8 cellular contexts compared by ENCODE assay signal in genomic region chr1:206634365-206635079, GRCh38. TPM values are rescaled to one million over a fixed set of nuclear protein-coding genes. Genes with fewer than 3 reads are reported as not detected.
DNase-seq lines count a peak whose midpoint lies in the region; ATAC-seq and TF ChIP-seq lines count a peak whose summit lies in the region.

No MANE protein-coding gene starts in this region.

- BruUV-seq in HCT116 (replicated peaks; lab: Mats Ljungman, UMichigan), result TSS peak; percentile 99

- H2AFZ ChIP-seq in HCT116 (ENCODE audit: low read depth, low read length, poor library complexity, severe bottlenecking), result peak overlapping the region; percentile 50

- TF ChIP-seq RAD21 in HCT116 (IDR thresholded peaks at IDR 0.05; ENCODE audit: low read depth) (peak; percentile 78), liver (IDR thresholded peaks at IDR 0.05) (peak; percentile 89 to 93)

- RAD21 ChIA-PET in HCT116 (lab: Charles Lee; ENCODE audit: low non-redundant PET in 1 of 2, low total read pairs in 2 of 2, uncharacterized antibody in 2 of 2, unreplicated experiment in 2 of 2), result interaction anchor here (0.9 to 1.3 kb wide), 3 partner anchors 22 to 30 kb away, joined by 3 to 9 read pairs (median 9); partner anchors contain the start of gene EIF2D (in 1 of the 2)

- intact Hi-C loops in HCT116 (cut with micrococcal nuclease), result loop anchor here (1.0 to 10.0 kb wide), 3 partner anchors 22 to 350 kb away; partner anchors contain the start of gene EIF2D

- H3K4me1 ChIP-seq in HCT116 (ENCODE audit: control insufficient read depth in 1 of 2, insufficient read depth in 2 of 2, low read length in 2 of 2), result peaks cover 4 to 26% of the 10 kb centered on the region in 2 experiments; a peak in 3 of 4 replicates
- peaks cover 2 to 21% (median 18%) of the 10 kb centered on the region in 4 donors for H3K4me1 ChIP-seq in liver (ENCODE audit: control insufficient read depth in 4 of 4, insufficient read depth in 4 of 4, low read length in 3 of 4)

- CTCF ChIA-PET in HCT116 (lab: Charles Lee), result interaction anchor here (1.0 to 4.0 kb wide), 14 partner anchors 11 to 348 kb away, joined by 3 to 63 read pairs (median 5); partner anchors contain the start of genes EIF2D and IKBKE

- H3K27me3 ChIP-seq in HCT116 (ENCODE audit: insufficient read depth, low read length) (no peaks in the 10 kb centered on the region), liver (ENCODE audit: control insufficient read depth in 4 of 4, insufficient read depth in 4 of 4, low read length in 3 of 4) (no peaks in the 10 kb centered on the region)

- H4K20me1 ChIP-seq in HCT116 (ENCODE audit: insufficient read depth), result no peaks in the 10 kb centered on the region

- H3K9me3 ChIP-seq in HCT116 (ENCODE audit: control insufficient read depth in 1 of 2, insufficient read depth in 1 of 2, low read depth in 1 of 2, low read length in 2 of 2), result no peaks in the 10 kb centered on the region
- H3K9me3 ChIP-seq in liver (ENCODE audit: control insufficient read depth in 4 of 4, low read length in 3 of 4), result no peaks in the 10 kb centered on the region

- H3K4me3 ChIP-seq in HCT116 (replicated peaks in 1 of 2; ENCODE audit: low read depth in 1 of 2, low read length in 2 of 2) (peak overlapping the region; percentile 67 to 78), liver (ENCODE audit: low read depth in 1 of 3, low read length in 3 of 3) (peak overlapping the region in 1 of 3 donors; percentile 88)

- H3K9ac ChIP-seq in HCT116 (ENCODE audit: low read length) (peak overlapping the region; percentile 61), liver (ENCODE audit: low read depth in 1 of 2, low read length in 2 of 2) (peak overlapping the region; percentile 32 to 52)

- H3K36me3 ChIP-seq in HCT116 (ENCODE audit: control insufficient read depth in 1 of 2, insufficient read depth in 2 of 2, low read length in 2 of 2) (no peaks in the 10 kb centered on the region), liver (ENCODE audit: control insufficient read depth in 4 of 4, insufficient read depth in 3 of 4, low read depth in 1 of 4, low read length in 3 of 4) (peaks cover 0 to 2% (median 0%) of the 10 kb centered on the region in 4 donors)

- H3K9me2 ChIP-seq in HCT116 (ENCODE audit: insufficient read depth), result no peaks in the 10 kb centered on the region

- POLR2A ChIA-PET in HCT116 (lab: Charles Lee), result interaction anchor here (0.8 to 2.3 kb wide), 5 partner anchors 21 to 419 kb away, joined by 4 to 13 read pairs (median 5); partner anchors contain the start of genes EIF2D and PFKFB2

- peak; percentile 90 for TF ChIP-seq CTCF in AG09319 (IDR thresholded peaks at IDR 0.05; ENCODE audit: low read depth, low read length)
- TF ChIP-seq CTCF in HCT116 (IDR thresholded peaks at IDR 0.05 in 2 of 3, conservative IDR thresholded peaks at IDR 0.05 in 1 of 3; ENCODE audit: borderline replicate concordance in 1 of 3, insufficient read depth in 1 of 3, low read depth in 2 of 3, low read length in 2 of 3), result peak; percentile 77 to 83 (median 83)
- TF ChIP-seq CTCF in liver (IDR thresholded peaks at IDR 0.05; ENCODE audit: low read depth, low read length, missing input control), result peak; percentile 81

- peak overlapping the region; percentile 91 for H3K4me2 ChIP-seq in HCT116 (ENCODE audit: low read length)

- no peak overlapping the region for H3K27ac ChIP-seq in HCT116 (ENCODE audit: low read depth, low read length)
- H3K27ac ChIP-seq in liver (ENCODE audit: low read depth in 1 of 2, low read length in 2 of 2), result peak overlapping the region; percentile 70 to 77

- ATAC-seq in HCT116, result peak; percentile 42
- no peak for ATAC-seq in HG03196 (IDR thresholded peaks at IDR 0.05; ENCODE audit: unreplicated experiment)

- WGBS in liver, result 14% methylated on average over 26 of the region's 26 CpGs

- no peak for TF ChIP-seq POLR2A in HCT116 (IDR thresholded peaks at IDR 0.05; ENCODE audit: borderline replicate concordance, extremely low read depth, insufficient read depth, insufficient read length)

- H3K79me2 ChIP-seq in HCT116 (ENCODE audit: insufficient read depth, low read length), result no peaks in the 10 kb centered on the region

- peak; percentile 71 for DNase-seq in AG09319 (ENCODE audit: extremely low read depth, low read depth)
- peak; percentile 74 for DNase-seq in HCT116 (ENCODE audit: low read depth, low spot score)
- peak; percentile 39 to 90 for DNase-seq in NCI-H526 (lab: John Stamatoyannopoulos, UW)
- peak; percentile 88 to 89 for DNase-seq in activated CD4-positive, alpha-beta T cell treated with anti-CD3 and anti-CD28 coated beads, Interleukin-2, amount 50 U/mL, for 48 hours
- DNase-seq in dermis microvascular lymphatic vessel endothelial cell (ENCODE audit: low read depth in 2 of 2), result peak; percentile 58 to 90
- peak; percentile 85 to 88 for DNase-seq in stimulated activated CD4-positive, alpha-beta T cell treated with anti-CD3 and anti-CD28 coated beads, Interleukin-2, amount 100 ng/mL, for 24 hours

TF ChIP-seq in HCT116, 20 proteins besides CTCF, POLR2A, EP300 and RAD21:
- no peak for TF ChIP-seq ATF3 (IDR thresholded peaks at IDR 0.05)
- peak; percentile 47 for TF ChIP-seq MAX (IDR thresholded peaks at IDR 0.05)
- peak; percentile 36 for TF ChIP-seq CBX3 (IDR thresholded peaks at IDR 0.05; ENCODE audit: low read depth)

TF ChIP-seq in liver, 16 proteins besides CTCF, POLR2A, EP300 and RAD21:
- TF ChIP-seq MAX (IDR thresholded peaks at IDR 0.05) (peak; percentile 37), YY1 (IDR thresholded peaks at IDR 0.05) (peak; percentile 24), GABPA (IDR thresholded peaks at IDR 0.05 in 1 of 2, conservative IDR thresholded peaks at IDR 0.05 in 1 of 2) (no peak)
TF ChIP-seq in liver: peak in this region for 2.

RNA-seq across cellular contexts. Expression of gene DYRK3, which starts 0.8 kb away (rescaled TPM):
- total RNA-seq in HCT116 (2021; ENCODE audit: unreplicated experiment) (7.1 TPM), dermis microvascular lymphatic vessel endothelial cell (15.5 and 19.2 TPM in 2 replicates), liver (10 to 100 TPM in 1 of 2 donors, 1 to 10 TPM in 1; 7.8 to 41.8 TPM)
- polyA plus RNA-seq in HCT116 (2012), result 2.5 and 3.1 TPM in 2 replicates
- 1 to 10 TPM; 1.5 to 2.1 TPM for polyA plus RNA-seq in liver

RNA-seq across cellular contexts. Expression of gene EIF2D, which starts 22.3 kb away (rescaled TPM):
- 54.8 TPM for total RNA-seq in HCT116 (2021; ENCODE audit: unreplicated experiment)
- polyA plus RNA-seq in HCT116 (2012), result 55.0 and 68.5 TPM in 2 replicates
- total RNA-seq in dermis microvascular lymphatic vessel endothelial cell, result 41.2 and 45.5 TPM in 2 replicates
- 10 to 100 TPM; 26.1 to 30.0 TPM for total RNA-seq in liver
- 10 to 100 TPM; 14.7 to 18.1 TPM for polyA plus RNA-seq in liver

RNA-seq across cellular contexts. Expression of gene MAPKAPK2, which starts 50.2 kb away (rescaled TPM):
- total RNA-seq in HCT116 (2021; ENCODE audit: unreplicated experiment), result 51.1 TPM
- polyA plus RNA-seq in HCT116 (2012), result 37.4 and 38.3 TPM in 2 replicates
- 27.0 and 46.1 TPM in 2 replicates for total RNA-seq in dermis microvascular lymphatic vessel endothelial cell
- total RNA-seq in liver, result 10 to 100 TPM in 1 of 2 donors, 1 to 10 TPM in 1; 9.1 to 20.3 TPM
- 10 to 100 TPM in 1 of 2 donors, 1 to 10 TPM in 1; 7.5 to 24.5 TPM for polyA plus RNA-seq in liver
